9 cellular contexts compared by ENCODE assay signal in the genomic region with DNA sequence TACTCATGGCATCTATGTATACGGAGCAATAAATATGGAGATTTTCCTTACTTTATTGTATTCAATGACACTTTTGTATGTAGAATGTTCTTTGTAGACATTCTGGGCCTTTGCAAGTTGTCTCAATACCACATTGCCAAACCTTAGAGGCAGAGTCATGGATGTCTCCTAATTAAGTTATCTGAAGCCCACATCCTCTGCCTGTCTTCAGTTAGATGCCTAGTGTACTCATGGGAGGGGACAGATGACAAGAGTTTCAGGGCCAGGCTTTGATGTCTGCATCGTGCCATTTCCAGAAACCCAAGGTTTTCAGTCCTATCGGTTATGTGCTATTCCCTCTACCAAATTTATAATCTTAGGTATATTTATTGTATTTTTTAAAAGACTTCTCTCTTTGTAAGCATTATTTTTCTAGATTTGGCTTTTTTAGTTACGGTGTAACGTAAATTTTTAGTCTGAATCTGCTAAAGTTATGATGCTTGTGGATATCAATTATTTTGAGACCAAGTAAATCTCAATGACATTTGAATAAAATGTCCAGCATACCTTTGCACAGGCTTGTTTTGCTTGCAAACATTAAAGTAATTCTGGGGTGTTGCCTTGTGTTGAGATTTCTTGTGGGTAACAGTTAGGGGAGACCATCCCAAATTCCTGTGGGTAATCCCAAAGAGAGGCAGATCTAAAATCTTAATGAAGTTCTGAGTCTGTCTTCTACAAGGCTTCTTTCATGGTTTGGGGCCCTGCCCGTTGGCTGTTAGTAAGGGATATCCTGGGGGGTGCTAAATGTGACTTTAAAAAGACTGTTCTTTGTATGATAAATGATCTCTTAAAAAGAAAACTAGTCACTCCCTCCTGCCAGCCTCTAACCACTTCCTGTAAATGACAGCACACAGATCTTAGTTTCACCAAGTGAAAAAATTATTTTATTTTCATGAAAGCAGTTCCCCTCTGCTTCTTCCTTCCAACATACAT. TPM values are rescaled to one million over a fixed set of nuclear protein-coding genes. Genes with fewer than 3 reads are reported as not detected.
DNase-seq lines count a peak whose midpoint lies in the region; ATAC-seq and TF ChIP-seq lines count a peak whose summit lies in the region.
"Had no signal": no experiment of that assay in that cellular context is flagged by ENCODE, and none has a peak within 500 bp of the region (broad histone marks: within the 10 kb centered on the region; RNA-seq: fewer than 3 reads in every experiment).

No MANE protein-coding gene starts in this region.

- H3K9ac ChIP-seq in rectal smooth muscle tissue (ENCODE audit: low read length): no peak overlapping the region

- DNase-seq in GF-D8 (lab: John Stamatoyannopoulos, UW): peak; percentile 74
- peak; percentile 42 for DNase-seq in T-helper 9 cell
- DNase-seq in cardiac fibroblast (ENCODE audit: low read depth in 2 of 2): peak; percentile 62 to 65
- no peak for DNase-seq in omental fat pad (ENCODE audit: low spot score)
- DNase-seq in NCI-H1092 treated with DMSO at 0.1 percent for 48 hours (lab: John Stamatoyannopoulos, UW): no peak
- DNase-seq in HPDE6-E6E7 (ENCODE audit: extremely low spot score): no peak

- no peaks in the 10 kb centered on the region for H3K36me3 ChIP-seq in rectal smooth muscle tissue (ENCODE audit: control insufficient read depth, insufficient read depth, low read length)

- H3K4me1 ChIP-seq in rectal smooth muscle tissue (ENCODE audit: control insufficient read depth, insufficient read depth, low read length): peaks cover 28% of the 10 kb centered on the region

- no peak for TF ChIP-seq CTCF in cardiac fibroblast (IDR thresholded peaks at IDR 0.05; ENCODE audit: low read depth, low read length)
- no peak for TF ChIP-seq CTCF in omental fat pad (IDR thresholded peaks at IDR 0.05)

- H3K4me3 ChIP-seq in cardiac fibroblast (replicated peaks in 1 of 2; ENCODE audit: low read depth in 2 of 2, low read length in 2 of 2) (no peak overlapping the region), rectal smooth muscle tissue (ENCODE audit: low read length) (no peak overlapping the region)
- H3K4me3 ChIP-seq: lung had no signal

- peak overlapping the region; percentile 77 for H3K27ac ChIP-seq in rectal smooth muscle tissue (ENCODE audit: low read depth, low read length)

- ATAC-seq in HG03432 (IDR thresholded peaks at IDR 0.05; ENCODE audit: unreplicated experiment): peak; percentile 61
- ATAC-seq in omental fat pad (ENCODE audit: low FRiP score): no peak

- H3K27me3 ChIP-seq in rectal smooth muscle tissue (ENCODE audit: control insufficient read depth, insufficient read depth, low read length): no peaks in the 10 kb centered on the region

RNA-seq across cellular contexts. Expression of gene MACF1, which starts 8.0 kb away (rescaled TPM):
- 100 to 1,000 TPM; 230 to 378 (median 300) TPM for total RNA-seq in omental fat pad

Comparison
In these comparisons a context has a peak if more than half of its experiments do, and no peak if none do; other contexts are left out.
1. DNase-seq: peak in GF-D8 (single experiment), T-helper 9 cell (single experiment) and cardiac fibroblast (2 of 2); none in omental fat pad (single experiment), NCI-H1092 treated with DMSO at 0.1 percent for 48 hours (single experiment) and HPDE6-E6E7 (single experiment).